Comparison of ENCODE assay signal across 1 cellular context in the genomic region with DNA sequence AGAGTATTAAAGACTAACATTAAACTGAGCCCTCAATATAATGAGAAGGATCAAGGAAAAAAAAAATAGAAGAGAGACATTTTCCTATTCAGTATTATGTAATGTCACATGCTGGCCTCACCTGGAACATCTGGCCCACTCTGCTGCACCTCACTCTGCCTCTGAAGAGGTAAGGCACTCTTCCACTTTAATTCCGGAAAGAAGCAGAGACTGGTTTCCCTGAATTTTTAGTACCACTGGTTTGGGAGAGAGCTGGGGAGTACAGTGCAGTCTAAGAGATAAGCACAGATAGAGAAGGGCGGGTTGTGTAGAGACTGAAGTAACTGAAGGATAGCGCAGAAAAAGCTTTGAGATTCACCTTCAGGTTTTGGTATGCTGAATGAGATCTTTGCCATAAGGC.
TF ChIP-seq lines count a peak whose summit lies in the region.

No MANE protein-coding gene starts in this region.

TF ChIP-seq in WTC11, 78 proteins besides CTCF, POLR2A, EP300 and RAD21:
- TF ChIP-seq CBFB (CRISPR knock-in tag; IDR thresholded peaks at IDR 0.05; ENCODE audit: low read depth), result no peak
- TF ChIP-seq, protein P1, sequence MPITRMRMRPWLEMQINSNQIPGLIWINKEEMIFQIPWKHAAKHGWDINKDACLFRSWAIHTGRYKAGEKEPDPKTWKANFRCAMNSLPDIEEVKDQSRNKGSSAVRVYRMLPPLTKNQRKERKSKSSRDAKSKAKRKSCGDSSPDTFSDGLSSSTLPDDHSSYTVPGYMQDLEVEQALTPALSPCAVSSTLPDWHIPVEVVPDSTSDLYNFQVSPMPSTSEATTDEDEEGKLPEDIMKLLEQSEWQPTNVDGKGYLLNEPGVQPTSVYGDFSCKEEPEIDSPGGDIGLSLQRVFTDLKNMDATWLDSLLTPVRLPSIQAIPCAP (CRISPR knock-in tag; IDR thresholded peaks at IDR 0.05), result no peak
- TF ChIP-seq NR3C1 (CRISPR knock-in tag; conservative IDR thresholded peaks at IDR 0.05; ENCODE audit: low read depth), result no peak
- TF ChIP-seq, protein P2, sequence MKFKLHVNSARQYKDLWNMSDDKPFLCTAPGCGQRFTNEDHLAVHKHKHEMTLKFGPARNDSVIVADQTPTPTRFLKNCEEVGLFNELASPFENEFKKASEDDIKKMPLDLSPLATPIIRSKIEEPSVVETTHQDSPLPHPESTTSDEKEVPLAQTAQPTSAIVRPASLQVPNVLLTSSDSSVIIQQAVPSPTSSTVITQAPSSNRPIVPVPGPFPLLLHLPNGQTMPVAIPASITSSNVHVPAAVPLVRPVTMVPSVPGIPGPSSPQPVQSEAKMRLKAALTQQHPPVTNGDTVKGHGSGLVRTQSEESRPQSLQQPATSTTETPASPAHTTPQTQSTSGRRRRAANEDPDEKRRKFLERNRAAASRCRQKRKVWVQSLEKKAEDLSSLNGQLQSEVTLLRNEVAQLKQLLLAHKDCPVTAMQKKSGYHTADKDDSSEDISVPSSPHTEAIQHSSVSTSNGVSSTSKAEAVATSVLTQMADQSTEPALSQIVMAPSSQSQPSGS (CRISPR knock-in tag; IDR thresholded peaks at IDR 0.05; ENCODE audit: borderline replicate concordance, low read depth), result no peak
- no peak for TF ChIP-seq ERG (CRISPR knock-in tag; IDR thresholded peaks at IDR 0.05)
- no peak for TF ChIP-seq HMGA2 (CRISPR knock-in tag; IDR thresholded peaks at IDR 0.05)
- no peak for TF ChIP-seq SMAD3 (CRISPR knock-in tag; IDR thresholded peaks at IDR 0.05; ENCODE audit: borderline replicate concordance)
- TF ChIP-seq, protein P3, sequence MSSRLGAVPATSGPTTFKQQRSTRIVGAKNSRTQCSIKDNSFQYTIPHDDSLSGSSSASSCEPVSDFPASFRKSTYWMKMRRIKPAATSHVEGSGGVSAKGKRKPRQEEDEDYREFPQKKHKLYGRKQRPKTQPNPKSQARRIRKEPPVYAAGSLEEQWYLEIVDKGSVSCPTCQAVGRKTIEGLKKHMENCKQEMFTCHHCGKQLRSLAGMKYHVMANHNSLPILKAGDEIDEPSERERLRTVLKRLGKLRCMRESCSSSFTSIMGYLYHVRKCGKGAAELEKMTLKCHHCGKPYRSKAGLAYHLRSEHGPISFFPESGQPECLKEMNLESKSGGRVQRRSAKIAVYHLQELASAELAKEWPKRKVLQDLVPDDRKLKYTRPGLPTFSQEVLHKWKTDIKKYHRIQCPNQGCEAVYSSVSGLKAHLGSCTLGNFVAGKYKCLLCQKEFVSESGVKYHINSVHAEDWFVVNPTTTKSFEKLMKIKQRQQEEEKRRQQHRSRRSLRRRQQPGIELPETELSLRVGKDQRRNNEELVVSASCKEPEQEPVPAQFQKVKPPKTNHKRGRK (CRISPR knock-in tag; IDR thresholded peaks at IDR 0.05; ENCODE audit: borderline replicate concordance), result no peak
- TF ChIP-seq E2F1 (CRISPR knock-in tag; IDR thresholded peaks at IDR 0.05), result no peak
- no peak for TF ChIP-seq RELA (CRISPR knock-in tag; IDR thresholded peaks at IDR 0.05; ENCODE audit: borderline replicate concordance)
- TF ChIP-seq USF1 (CRISPR knock-in tag; IDR thresholded peaks at IDR 0.05), result no peak
- no peak for TF ChIP-seq ZNF317 (CRISPR knock-in tag; IDR thresholded peaks at IDR 0.05; ENCODE audit: borderline replicate concordance, low read depth)
